Comparison of ENCODE assay signal across 2 cellular contexts in the genomic region with DNA sequence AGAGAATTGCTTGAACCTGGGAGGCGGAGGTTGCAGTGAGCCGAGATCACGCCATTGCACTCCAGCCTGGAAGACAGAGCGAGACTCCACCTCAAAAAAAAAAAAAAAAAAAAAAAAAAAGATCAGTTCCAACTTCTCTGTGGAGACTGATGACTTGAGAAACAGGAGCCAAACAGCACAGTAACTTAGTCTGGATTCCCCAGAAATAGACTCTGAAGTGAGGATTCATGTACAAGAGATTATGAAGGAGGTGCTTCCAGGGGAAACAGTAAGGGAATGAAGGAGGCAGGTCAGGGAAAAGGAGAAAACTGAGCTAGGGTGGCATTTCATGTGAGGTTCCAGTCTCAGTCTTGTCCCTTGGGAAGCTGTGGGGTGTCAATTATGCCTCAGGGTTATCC.
TF ChIP-seq lines count a peak whose summit lies in the region.

No MANE protein-coding gene starts in this region.

TF ChIP-seq in SK-N-SH, 30 proteins besides CTCF, POLR2A, EP300 and RAD21 (continued from another document):
- no peak for TF ChIP-seq TAF1 (IDR thresholded peaks at IDR 0.05; ENCODE audit: borderline replicate concordance, low read depth, low read length)
- TF ChIP-seq EZH2phosphoT487 (IDR thresholded peaks at IDR 0.05; ENCODE audit: borderline replicate concordance, low read depth), result no peak
- TF ChIP-seq TEAD4 (IDR thresholded peaks at IDR 0.05; ENCODE audit: borderline replicate concordance, insufficient read depth), result no peak
- no peak for TF ChIP-seq MAX (IDR thresholded peaks at IDR 0.05; ENCODE audit: low read depth)
- no peak for TF ChIP-seq USF2 (IDR thresholded peaks at IDR 0.05; ENCODE audit: borderline replicate concordance, low read depth, low read length)
- no peak for TF ChIP-seq RXRA (IDR thresholded peaks at IDR 0.05; ENCODE audit: borderline replicate concordance, low read depth)
- no peak for TF ChIP-seq USF1 (IDR thresholded peaks at IDR 0.05; ENCODE audit: borderline replicate concordance, low read depth)
- no peak for TF ChIP-seq NFIC (IDR thresholded peaks at IDR 0.05; ENCODE audit: borderline replicate concordance)
- no peak for TF ChIP-seq POLR2AphosphoS5 (IDR thresholded peaks at IDR 0.05; ENCODE audit: low read depth, low read length)
- TF ChIP-seq ELF1 (IDR thresholded peaks at IDR 0.05), result no peak

TF ChIP-seq in SK-N-SH treated with all-trans-retinoic acid at 6 μM for 48 hours, 23 proteins besides CTCF, POLR2A, EP300 and RAD21 (continued from another document):
- no peak for TF ChIP-seq ARNTL (CRISPR knock-in tag; IDR thresholded peaks at IDR 0.05; ENCODE audit: borderline replicate concordance, low read depth)
- no peak for TF ChIP-seq ZNF565 (CRISPR knock-in tag; conservative IDR thresholded peaks at IDR 0.05; ENCODE audit: low read depth)
- TF ChIP-seq TCF4 (CRISPR knock-in tag; IDR thresholded peaks at IDR 0.05; ENCODE audit: borderline replicate concordance), result no peak
- no peak for TF ChIP-seq RARB (CRISPR knock-in tag; IDR thresholded peaks at IDR 0.05)
- TF ChIP-seq GLIS3 (CRISPR knock-in tag; IDR thresholded peaks at IDR 0.05), result no peak
- no peak for TF ChIP-seq SNAI2 (CRISPR knock-in tag; IDR thresholded peaks at IDR 0.05)
- TF ChIP-seq CSRNP3 (CRISPR knock-in tag; IDR thresholded peaks at IDR 0.05), result no peak
- TF ChIP-seq PATZ1 (CRISPR knock-in tag; IDR thresholded peaks at IDR 0.05; ENCODE audit: borderline replicate concordance), result no peak
- TF ChIP-seq, protein P1, sequence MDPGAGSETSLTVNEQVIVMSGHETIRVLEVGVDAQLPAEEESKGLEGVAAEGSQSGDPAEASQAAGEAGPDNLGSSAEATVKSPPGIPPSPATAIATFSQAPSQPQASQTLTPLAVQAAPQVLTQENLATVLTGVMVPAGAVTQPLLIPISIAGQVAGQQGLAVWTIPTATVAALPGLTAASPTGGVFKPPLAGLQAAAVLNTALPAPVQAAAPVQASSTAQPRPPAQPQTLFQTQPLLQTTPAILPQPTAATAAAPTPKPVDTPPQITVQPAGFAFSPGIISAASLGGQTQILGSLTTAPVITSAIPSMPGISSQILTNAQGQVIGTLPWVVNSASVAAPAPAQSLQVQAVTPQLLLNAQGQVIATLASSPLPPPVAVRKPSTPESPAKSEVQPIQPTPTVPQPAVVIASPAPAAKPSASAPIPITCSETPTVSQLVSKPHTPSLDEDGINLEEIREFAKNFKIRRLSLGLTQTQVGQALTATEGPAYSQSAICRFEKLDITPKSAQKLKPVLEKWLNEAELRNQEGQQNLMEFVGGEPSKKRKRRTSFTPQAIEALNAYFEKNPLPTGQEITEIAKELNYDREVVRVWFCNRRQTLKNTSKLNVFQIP (CRISPR knock-in tag; IDR thresholded peaks at IDR 0.05; ENCODE audit: borderline replicate concordance, low read depth), result no peak
- TF ChIP-seq, protein P2, sequence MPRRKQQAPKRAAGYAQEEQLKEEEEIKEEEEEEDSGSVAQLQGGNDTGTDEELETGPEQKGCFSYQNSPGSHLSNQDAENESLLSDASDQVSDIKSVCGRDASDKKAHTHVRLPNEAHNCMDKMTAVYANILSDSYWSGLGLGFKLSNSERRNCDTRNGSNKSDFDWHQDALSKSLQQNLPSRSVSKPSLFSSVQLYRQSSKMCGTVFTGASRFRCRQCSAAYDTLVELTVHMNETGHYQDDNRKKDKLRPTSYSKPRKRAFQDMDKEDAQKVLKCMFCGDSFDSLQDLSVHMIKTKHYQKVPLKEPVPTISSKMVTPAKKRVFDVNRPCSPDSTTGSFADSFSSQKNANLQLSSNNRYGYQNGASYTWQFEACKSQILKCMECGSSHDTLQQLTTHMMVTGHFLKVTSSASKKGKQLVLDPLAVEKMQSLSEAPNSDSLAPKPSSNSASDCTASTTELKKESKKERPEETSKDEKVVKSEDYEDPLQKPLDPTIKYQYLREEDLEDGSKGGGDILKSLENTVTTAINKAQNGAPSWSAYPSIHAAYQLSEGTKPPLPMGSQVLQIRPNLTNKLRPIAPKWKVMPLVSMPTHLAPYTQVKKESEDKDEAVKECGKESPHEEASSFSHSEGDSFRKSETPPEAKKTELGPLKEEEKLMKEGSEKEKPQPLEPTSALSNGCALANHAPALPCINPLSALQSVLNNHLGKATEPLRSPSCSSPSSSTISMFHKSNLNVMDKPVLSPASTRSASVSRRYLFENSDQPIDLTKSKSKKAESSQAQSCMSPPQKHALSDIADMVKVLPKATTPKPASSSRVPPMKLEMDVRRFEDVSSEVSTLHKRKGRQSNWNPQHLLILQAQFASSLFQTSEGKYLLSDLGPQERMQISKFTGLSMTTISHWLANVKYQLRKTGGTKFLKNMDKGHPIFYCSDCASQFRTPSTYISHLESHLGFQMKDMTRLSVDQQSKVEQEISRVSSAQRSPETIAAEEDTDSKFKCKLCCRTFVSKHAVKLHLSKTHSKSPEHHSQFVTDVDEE (CRISPR knock-in tag; IDR thresholded peaks at IDR 0.05), result no peak
TF ChIP-seq in SK-N-SH treated with all-trans-retinoic acid at 6 μM for 48 hours: peak in this region for 0.
